In the genomic region with DNA sequence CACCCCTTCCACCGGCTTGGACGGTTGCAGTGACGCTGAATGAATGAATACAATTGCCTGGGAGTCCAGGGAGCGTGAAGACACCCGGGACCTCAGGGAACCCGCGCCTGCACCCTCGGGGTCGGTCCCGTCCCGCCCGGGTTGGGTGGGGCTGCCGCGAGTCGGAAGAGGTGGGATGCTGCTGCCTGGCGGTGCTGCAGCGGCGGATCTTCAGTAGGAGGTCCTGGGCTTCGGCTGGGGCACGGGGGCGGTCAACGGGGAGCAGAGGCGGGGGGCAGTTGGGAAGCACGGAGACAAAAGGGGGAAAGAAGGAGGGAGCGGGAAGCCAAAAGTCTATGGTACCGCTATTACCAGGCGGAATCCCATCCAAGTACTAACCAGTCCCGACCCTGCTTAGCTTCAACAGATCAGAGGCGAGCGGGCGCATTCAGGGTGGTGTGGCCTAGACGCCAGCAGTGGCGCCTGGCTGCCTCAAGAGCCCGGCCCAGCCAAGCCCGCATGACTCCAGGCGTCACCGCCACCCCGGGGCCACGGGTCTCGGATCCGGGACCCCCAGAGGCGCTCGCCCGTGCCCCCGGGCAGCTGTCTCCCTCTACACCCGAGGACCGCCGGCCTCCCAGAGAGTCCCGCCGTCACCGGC, we compare ENCODE assay signal across 8 cellular contexts. TPM values are rescaled to one million over a fixed set of nuclear protein-coding genes. Genes with fewer than 3 reads are reported as not detected.
A peak's percentile ranks its signal among the peaks of the same experiment; 100 is the strongest.
DNase-seq lines count a peak whose midpoint lies in the region; ATAC-seq and TF ChIP-seq lines count a peak whose summit lies in the region.
"Not testable (repeated sequence)": the region's sequence is repeated elsewhere in the genome, so short reads cannot be mapped to it uniquely, and the experiment has no call there.

No MANE protein-coding gene starts in this region.

- not testable (repeated sequence) for H3K27ac ChIP-seq in HUES6 (ENCODE audit: low read depth, low read length); vagina

- not testable (repeated sequence) for H3K27ac Mint-ChIP-seq in activated CD4-positive, alpha-beta T cell treated with anti-CD3 and anti-CD28 coated beads, Interleukin-2, amount 10 ng/mL, durations not matched to agents 24 days and 14 days; activated naive CD8-positive, alpha-beta T cell treated with anti-CD3 and anti-CD28 coated beads, Interleukin-2, amount 50 U/mL, for 24 hours

- not testable (repeated sequence) for H3K4me1 ChIP-seq in HUES6 (ENCODE audit: control insufficient read depth, insufficient read depth, low read length); vagina

- DNase-seq in Daoy (ENCODE audit: low read depth) = peak; percentile 36
- DNase-seq in activated CD4-positive, alpha-beta T cell treated with anti-CD3 and anti-CD28 coated beads, Interleukin-2, amount 10 ng/mL, durations not matched to agents 24 days and 14 days = peak; percentile 87
- DNase-seq in activated naive CD8-positive, alpha-beta T cell treated with anti-CD3 and anti-CD28 coated beads, Interleukin-2, amount 50 U/mL, for 24 hours = peak; percentile 33
- peak; percentile 15 for DNase-seq in fibroblast of the aortic adventitia (ENCODE audit: low read depth)
- DNase-seq in left kidney (ENCODE audit: low read depth, low spot score) = peak; percentile 7
- DNase-seq in retinal pigment epithelial cell (ENCODE audit: low read depth) = not testable (repeated sequence)
- peak; percentile 64 to 95 for DNase-seq in vagina (ENCODE audit: extremely low spot score in 2 of 2)

- H3K36me3 Mint-ChIP-seq in activated CD4-positive, alpha-beta T cell treated with anti-CD3 and anti-CD28 coated beads, Interleukin-2, amount 10 ng/mL, durations not matched to agents 24 days and 14 days (ENCODE audit: low read depth); activated naive CD8-positive, alpha-beta T cell treated with anti-CD3 and anti-CD28 coated beads, Interleukin-2, amount 50 U/mL, for 24 hours (ENCODE audit: low read depth): not testable (repeated sequence)

- H3K4me3 Mint-ChIP-seq in activated CD4-positive, alpha-beta T cell treated with anti-CD3 and anti-CD28 coated beads, Interleukin-2, amount 10 ng/mL, durations not matched to agents 24 days and 14 days; activated naive CD8-positive, alpha-beta T cell treated with anti-CD3 and anti-CD28 coated beads, Interleukin-2, amount 50 U/mL, for 24 hours: not testable (repeated sequence)

- not testable (repeated sequence) for ATAC-seq in activated naive CD8-positive, alpha-beta T cell treated with anti-CD3 and anti-CD28 coated beads, Interleukin-2, amount 50 U/mL, for 24 hours

- not testable (repeated sequence) for H3K36me3 ChIP-seq in HUES6 (ENCODE audit: control insufficient read depth, insufficient read depth, low read length); vagina

- not testable (repeated sequence) for TF ChIP-seq CTCF in fibroblast of the aortic adventitia (IDR thresholded peaks at IDR 0.05; ENCODE audit: insufficient read depth, low read length); retinal pigment epithelial cell (conservative IDR thresholded peaks at IDR 0.05; ENCODE audit: low read depth, low read length); vagina (IDR thresholded peaks at IDR 0.05)

- peaks cover 21% of the 10 kb centered on the region for H3K27me3 ChIP-seq in HUES6 (ENCODE audit: control insufficient read depth, insufficient read depth, low read length)
- H3K27me3 ChIP-seq in vagina = not testable (repeated sequence)

- not testable (repeated sequence) for H3K4me1 Mint-ChIP-seq in activated CD4-positive, alpha-beta T cell treated with anti-CD3 and anti-CD28 coated beads, Interleukin-2, amount 10 ng/mL, durations not matched to agents 24 days and 14 days; activated naive CD8-positive, alpha-beta T cell treated with anti-CD3 and anti-CD28 coated beads, Interleukin-2, amount 50 U/mL, for 24 hours

- peak overlapping the region; percentile 40 for H3K4me3 ChIP-seq in HUES6 (ENCODE audit: low read depth, low read length)
- H3K4me3 ChIP-seq in fibroblast of the aortic adventitia (ENCODE audit: low read depth, low read length) = peak overlapping the region; percentile 44
- H3K4me3 ChIP-seq in retinal pigment epithelial cell (ENCODE audit: low read length) = peak overlapping the region; percentile 24
- not testable (repeated sequence) for H3K4me3 ChIP-seq in vagina

- H3K9ac ChIP-seq in HUES6 (ENCODE audit: low read length) = not testable (repeated sequence)

- peaks cover 31% of the 10 kb centered on the region; the same call in 1 of the 2 replicates for H3K9me3 ChIP-seq in HUES6 (ENCODE audit: control insufficient read depth, insufficient read depth, low read depth, low read length)
- not testable (repeated sequence) for H3K9me3 ChIP-seq in vagina

- H3K9me3 Mint-ChIP-seq in activated CD4-positive, alpha-beta T cell treated with anti-CD3 and anti-CD28 coated beads, Interleukin-2, amount 10 ng/mL, durations not matched to agents 24 days and 14 days = peaks cover 29% of the 10 kb centered on the region
- peaks cover 18% of the 10 kb centered on the region for H3K9me3 Mint-ChIP-seq in activated naive CD8-positive, alpha-beta T cell treated with anti-CD3 and anti-CD28 coated beads, Interleukin-2, amount 50 U/mL, for 24 hours

- H3K27me3 Mint-ChIP-seq in activated CD4-positive, alpha-beta T cell treated with anti-CD3 and anti-CD28 coated beads, Interleukin-2, amount 10 ng/mL, durations not matched to agents 24 days and 14 days; activated naive CD8-positive, alpha-beta T cell treated with anti-CD3 and anti-CD28 coated beads, Interleukin-2, amount 50 U/mL, for 24 hours: not testable (repeated sequence)

- intact Hi-C loops in activated CD4-positive, alpha-beta T cell treated with anti-CD3 and anti-CD28 coated beads, Interleukin-2, amount 10 ng/mL, durations not matched to agents 24 days and 14 days (cut with micrococcal nuclease); vagina (cut with DNase I): not testable (repeated sequence)

- not testable (repeated sequence) for TF ChIP-seq POLR2A in vagina (IDR thresholded peaks at IDR 0.05)

RNA-seq across cellular contexts. Expression of a gene that starts 48.1 kb away (rescaled TPM):
- 5.3 and 10.7 TPM in 2 replicates for total RNA-seq in Daoy (2014; rRNA removed; shearing (Covaris generic))
- 10.2 and 14.8 TPM in 2 replicates for total RNA-seq in activated CD4-positive, alpha-beta T cell treated with anti-CD3 and anti-CD28 coated beads, Interleukin-2, amount 10 ng/mL, durations not matched to agents 24 days and 14 days
- total RNA-seq in fibroblast of the aortic adventitia (ENCODE audit: low replicate concordance) = 1.7 and 8.7 TPM in 2 replicates
- 14.5 TPM for total RNA-seq in vagina
